11 cellular contexts compared by ENCODE assay signal in genomic region chr4:2712261-2712842, GRCh38. TPM values are rescaled to one million over a fixed set of nuclear protein-coding genes. Genes with fewer than 3 reads are reported as not detected.
DNase-seq lines count a peak whose midpoint lies in the region; TF ChIP-seq lines count a peak whose summit lies in the region.
"Had no signal": no experiment of that assay in that cellular context is flagged by ENCODE, and none has a peak within 500 bp of the region (broad histone marks: within the 10 kb centered on the region; RNA-seq: fewer than 3 reads in every experiment).

No MANE protein-coding gene starts in this region.

- no peak for DNase-seq in activated CD4-positive, alpha-beta T cell treated with anti-CD3 and anti-CD28 coated beads, Interleukin-2, amount 10 ng/mL, durations not matched to agents 24 days and 14 days
- DNase-seq in activated CD4-positive, alpha-beta T cell treated with anti-CD3 and anti-CD28 coated beads for 48 hours: no peak
- DNase-seq in NAMALWA (ENCODE audit: low spot score) (peak; percentile 56), endodermal cell (peak; percentile 75), retinal pigment epithelial cell (ENCODE audit: low read depth) (no peak), inferior parietal cortex (ENCODE audit: extremely low spot score) (no peak), iPS-NIHi7 (ENCODE audit: extremely low spot score) (no peak), testis (no peak)
- DNase-seq: cortex of kidney; NCI-H2029 treated with DMSO at 0.1 percent for 48 hours; stimulated activated CD4-positive, alpha-beta T cell treated with anti-CD3 and anti-CD28 coated beads, Interleukin-4, amount 100 ng/mL, for 4 hours had no signal

- H3K27ac ChIP-seq in endodermal cell (ENCODE audit: low read depth, low read length) (no peak overlapping the region), testis (no peak overlapping the region)

- H3K9ac ChIP-seq in endodermal cell (ENCODE audit: extremely low read depth, low read length, poor library complexity, severe bottlenecking): no peak overlapping the region

- peaks cover 26% of the 10 kb centered on the region for H3K4me1 Mint-ChIP-seq in activated CD4-positive, alpha-beta T cell treated with anti-CD3 and anti-CD28 coated beads, Interleukin-2, amount 10 ng/mL, durations not matched to agents 24 days and 14 days
- H3K4me1 Mint-ChIP-seq in endodermal cell: no peaks in the 10 kb centered on the region

- H3K9me3 Mint-ChIP-seq in activated CD4-positive, alpha-beta T cell treated with anti-CD3 and anti-CD28 coated beads, Interleukin-2, amount 10 ng/mL, durations not matched to agents 24 days and 14 days: no peaks in the 10 kb centered on the region
- H3K9me3 Mint-ChIP-seq in endodermal cell: no peaks in the 10 kb centered on the region

- no peak for TF ChIP-seq POLR2A in testis (IDR thresholded peaks at IDR 0.05)

- H3K27ac Mint-ChIP-seq in activated CD4-positive, alpha-beta T cell treated with anti-CD3 and anti-CD28 coated beads, Interleukin-2, amount 10 ng/mL, durations not matched to agents 24 days and 14 days: peak overlapping the region; percentile 34
- no peak overlapping the region for H3K27ac Mint-ChIP-seq in endodermal cell

- intact Hi-C loops in activated CD4-positive, alpha-beta T cell treated with anti-CD3 and anti-CD28 coated beads, Interleukin-2, amount 10 ng/mL, durations not matched to agents 24 days and 14 days (cut with micrococcal nuclease): loop anchor here (5.0 kb wide), 1 partner anchor 35 kb away; no protein-coding TSS in a partner anchor
- intact Hi-C loops in testis (cut with DNase I; ENCODE audit: low total_unique reads): no loop called here

- H3K4me3 ChIP-seq in endodermal cell (ENCODE audit: low read length) (no peak overlapping the region), retinal pigment epithelial cell (ENCODE audit: low read length) (no peak overlapping the region), testis (no peak overlapping the region)

- WGBS in endodermal cell (ENCODE audit: insufficient coverage in 1 of 2, insufficient read length in 1 of 2), 2 experiments: 76 to 85% methylated on average over 6 to 9 of the region's 9 CpGs
- WGBS in testis, 2 donors: 80 to 83% methylated on average over 9 of the region's 9 CpGs

- TF ChIP-seq CTCF in endodermal cell (conservative IDR thresholded peaks at IDR 0.05): peak; percentile 75
- TF ChIP-seq CTCF in retinal pigment epithelial cell (conservative IDR thresholded peaks at IDR 0.05; ENCODE audit: low read depth, low read length): peak; percentile 39
- no peak for TF ChIP-seq CTCF in testis (IDR thresholded peaks at IDR 0.05)

- peaks cover 36% of the 10 kb centered on the region for H3K36me3 Mint-ChIP-seq in activated CD4-positive, alpha-beta T cell treated with anti-CD3 and anti-CD28 coated beads, Interleukin-2, amount 10 ng/mL, durations not matched to agents 24 days and 14 days (ENCODE audit: low read depth)
- peaks cover 53% of the 10 kb centered on the region for H3K36me3 Mint-ChIP-seq in endodermal cell (ENCODE audit: low read depth)

- H3K36me3 ChIP-seq in endodermal cell (ENCODE audit: control insufficient read depth, insufficient read depth, low read length): peaks cover 54% of the 10 kb centered on the region
- H3K36me3 ChIP-seq in testis (ENCODE audit: low read depth, missing control alignments): no peaks in the 10 kb centered on the region

- H3K4me1 ChIP-seq in endodermal cell (ENCODE audit: control insufficient read depth, insufficient read depth, low read length) (no peaks in the 10 kb centered on the region), testis (no peaks in the 10 kb centered on the region)

- no peaks in the 10 kb centered on the region for H3K27me3 Mint-ChIP-seq in activated CD4-positive, alpha-beta T cell treated with anti-CD3 and anti-CD28 coated beads, Interleukin-2, amount 10 ng/mL, durations not matched to agents 24 days and 14 days
- no peaks in the 10 kb centered on the region for H3K27me3 Mint-ChIP-seq in endodermal cell (ENCODE audit: insufficient read depth)

- H3K9me3 ChIP-seq in endodermal cell (ENCODE audit: control insufficient read depth, low read length): no peaks in the 10 kb centered on the region
- no peaks in the 10 kb centered on the region for H3K9me3 ChIP-seq in testis

- H3K4me3 Mint-ChIP-seq in activated CD4-positive, alpha-beta T cell treated with anti-CD3 and anti-CD28 coated beads, Interleukin-2, amount 10 ng/mL, durations not matched to agents 24 days and 14 days: no peak overlapping the region
- no peak overlapping the region for H3K4me3 Mint-ChIP-seq in endodermal cell

- H3K27me3 ChIP-seq in endodermal cell (ENCODE audit: control insufficient read depth, insufficient read depth, low read length, poor library complexity, severe bottlenecking): no peaks in the 10 kb centered on the region
- no peaks in the 10 kb centered on the region for H3K27me3 ChIP-seq in testis

RNA-seq across cellular contexts. Expression of gene TNIP2, which starts 43.8 kb away (rescaled TPM):
- 98.7 and 99.6 TPM in 2 replicates for total RNA-seq in activated CD4-positive, alpha-beta T cell treated with anti-CD3 and anti-CD28 coated beads, Interleukin-2, amount 10 ng/mL, durations not matched to agents 24 days and 14 days
- 10 to 100 TPM; 33.1 to 36.5 TPM for total RNA-seq in endodermal cell
- polyA plus RNA-seq in endodermal cell (2013, experiment 1 of 2): 23.3 TPM
- polyA plus RNA-seq in endodermal cell (2013, experiment 2 of 2): 22.1 TPM
- 100 to 1,000 TPM in 1 of 2 donors, 10 to 100 TPM in 1; 99.7 to 108 TPM for total RNA-seq in testis
- polyA plus RNA-seq in testis (ENCODE audit: insufficient read depth, low read depth, low replicate concordance): 35.1 TPM

Comparison
In these comparisons a context has a peak if more than half of its experiments do, and no peak if none do; other contexts are left out.
1. DNase-seq: peak in NAMALWA (single experiment) and endodermal cell (single experiment); none in activated CD4-positive, alpha-beta T cell treated with anti-CD3 and anti-CD28 coated beads, Interleukin-2, amount 10 ng/mL, durations not matched to agents 24 days and 14 days (single experiment), activated CD4-positive, alpha-beta T cell treated with anti-CD3 and anti-CD28 coated beads for 48 hours (single experiment), retinal pigment epithelial cell (single experiment), inferior parietal cortex (single experiment), iPS-NIHi7 (single experiment) and testis (single experiment).
2. CTCF ChIP-seq: peak in endodermal cell (single experiment) and retinal pigment epithelial cell (single experiment); none in testis (0 of 3).